In the genomic region with DNA sequence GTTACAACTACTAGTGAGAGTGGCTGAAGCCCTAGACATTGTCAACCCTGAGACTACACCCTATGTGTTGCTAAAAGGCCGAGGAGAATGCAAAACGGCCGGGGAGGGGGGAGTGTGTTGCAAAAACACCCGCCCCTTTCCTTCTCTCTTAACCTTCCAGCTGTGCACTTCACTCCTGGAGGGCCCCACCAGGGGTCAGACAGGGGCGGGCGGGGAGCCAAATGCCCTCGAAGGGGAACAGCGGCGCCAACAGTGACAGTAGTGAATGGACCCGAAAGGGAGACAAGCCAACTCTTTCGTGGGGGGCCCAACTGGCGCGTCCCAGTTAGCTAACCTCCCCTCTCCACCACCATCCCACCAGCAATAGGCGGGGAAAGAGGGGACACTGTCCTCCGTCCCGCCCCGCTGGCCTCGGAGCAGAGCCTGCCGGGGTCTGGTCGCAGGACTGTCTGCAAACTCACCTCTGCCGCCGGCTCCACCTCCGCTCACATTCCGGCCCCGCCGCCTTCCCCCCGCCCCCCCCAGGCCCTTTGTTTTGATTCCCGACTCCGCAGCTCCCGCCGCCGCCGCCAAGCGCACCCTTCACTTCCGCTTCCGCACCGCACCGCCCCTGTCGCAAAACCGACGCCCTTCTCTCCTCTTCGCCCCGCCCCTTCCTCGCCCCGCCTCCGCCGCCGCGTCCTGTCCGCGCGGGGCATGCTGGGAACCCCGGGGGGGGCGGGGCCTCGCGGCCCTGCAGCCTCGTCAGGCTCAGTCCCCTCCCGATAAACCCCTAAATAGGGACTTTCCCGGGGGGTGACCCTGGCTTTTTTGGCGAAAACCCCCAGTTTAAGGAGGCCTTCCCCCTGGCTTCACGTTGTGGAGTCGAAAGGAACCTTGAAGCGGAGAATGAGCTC, we compare ENCODE assay signal across 8 cellular contexts. TPM values are rescaled to one million over a fixed set of nuclear protein-coding genes. Genes with fewer than 3 reads are reported as not detected.
DNase-seq lines count a peak whose midpoint lies in the region; ATAC-seq, FAIRE-seq and TF ChIP-seq lines count a peak whose summit lies in the region.

A gene with protein sequence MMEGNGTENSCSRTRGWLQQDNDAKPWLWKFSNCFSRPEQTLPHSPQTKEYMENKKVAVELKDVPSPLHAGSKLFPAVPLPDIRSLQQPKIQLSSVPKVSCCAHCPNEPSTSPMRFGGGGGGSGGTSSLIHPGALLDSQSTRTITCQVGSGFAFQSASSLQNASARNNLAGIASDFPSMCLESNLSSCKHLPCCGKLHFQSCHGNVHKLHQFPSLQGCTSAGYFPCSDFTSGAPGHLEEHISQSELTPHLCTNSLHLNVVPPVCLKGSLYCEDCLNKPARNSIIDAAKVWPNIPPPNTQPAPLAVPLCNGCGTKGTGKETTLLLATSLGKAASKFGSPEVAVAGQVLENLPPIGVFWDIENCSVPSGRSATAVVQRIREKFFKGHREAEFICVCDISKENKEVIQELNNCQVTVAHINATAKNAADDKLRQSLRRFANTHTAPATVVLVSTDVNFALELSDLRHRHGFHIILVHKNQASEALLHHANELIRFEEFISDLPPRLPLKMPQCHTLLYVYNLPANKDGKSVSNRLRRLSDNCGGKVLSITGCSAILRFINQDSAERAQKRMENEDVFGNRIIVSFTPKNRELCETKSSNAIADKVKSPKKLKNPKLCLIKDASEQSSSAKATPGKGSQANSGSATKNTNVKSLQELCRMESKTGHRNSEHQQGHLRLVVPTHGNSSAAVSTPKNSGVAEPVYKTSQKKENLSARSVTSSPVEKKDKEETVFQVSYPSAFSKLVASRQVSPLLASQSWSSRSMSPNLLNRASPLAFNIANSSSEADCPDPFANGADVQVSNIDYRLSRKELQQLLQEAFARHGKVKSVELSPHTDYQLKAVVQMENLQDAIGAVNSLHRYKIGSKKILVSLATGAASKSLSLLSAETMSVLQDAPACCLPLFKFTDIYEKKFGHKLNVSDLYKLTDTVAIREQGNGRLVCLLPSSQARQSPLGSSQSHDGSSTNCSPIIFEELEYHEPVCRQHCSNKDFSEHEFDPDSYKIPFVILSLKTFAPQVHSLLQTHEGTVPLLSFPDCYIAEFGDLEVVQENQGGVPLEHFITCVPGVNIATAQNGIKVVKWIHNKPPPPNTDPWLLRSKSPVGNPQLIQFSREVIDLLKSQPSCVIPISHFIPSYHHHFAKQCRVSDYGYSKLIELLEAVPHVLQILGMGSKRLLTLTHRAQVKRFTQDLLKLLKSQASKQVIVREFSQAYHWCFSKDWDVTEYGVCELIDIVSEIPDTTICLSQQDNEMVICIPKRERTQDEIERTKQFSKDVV (N-terminal part only) (minus strand): TSS at position 598 of the 896 bp plus-strand sequence. CDS start 3,921 bp downstream, outside the sequence.

- no peaks in the 10 kb centered on the region for H3K27me3 Mint-ChIP-seq in Caco-2 (ENCODE audit: insufficient read depth, unreplicated experiment)
- H3K27me3 Mint-ChIP-seq in activated CD8-positive, alpha-beta memory T cell treated with anti-CD3 and anti-CD28 coated beads, Interleukin-2, amount 10 ng/mL, durations not matched to agents 7 days and 5 days: no peaks in the 10 kb centered on the region

- H3K36me3 ChIP-seq in Caco-2 (ENCODE audit: control insufficient read depth, insufficient read depth, low read length) (no peaks in the 10 kb centered on the region), HUES48 (ENCODE audit: control insufficient read depth, insufficient read depth, low read length) (peaks cover 15% of the 10 kb centered on the region), NT2/D1 (ENCODE audit: insufficient read depth, insufficient read length, low read length) (peaks cover 17% of the 10 kb centered on the region), H1 (ENCODE audit: control insufficient read depth in 2 of 4, insufficient read depth in 4 of 4, low read length in 3 of 4) (peaks cover 2 to 12% (median 5%) of the 10 kb centered on the region in 4 experiments; a peak in 5 of 8 replicates)

- peak within 1 kb of the TSS; percentile 76 for H2BK12ac ChIP-seq in H1 (ENCODE audit: low read depth, low read length)

- H3K4me1 Mint-ChIP-seq in Caco-2 (ENCODE audit: low read depth, unreplicated experiment): no peaks in the 10 kb centered on the region
- H3K4me1 Mint-ChIP-seq in activated CD8-positive, alpha-beta memory T cell treated with anti-CD3 and anti-CD28 coated beads, Interleukin-2, amount 10 ng/mL, durations not matched to agents 7 days and 5 days: peaks cover 50% of the 10 kb centered on the region

- peak within 1 kb of the TSS; percentile 79 to 85 for H3K4me2 ChIP-seq in H1 (ENCODE audit: insufficient read depth in 1 of 2, low read depth in 2 of 2, low read length in 2 of 2)

- no peak within 1 kb of the TSS for H3K14ac ChIP-seq in H1 (ENCODE audit: insufficient read length)

- H3K27ac Mint-ChIP-seq in Caco-2 (ENCODE audit: unreplicated experiment): peak within 1 kb of the TSS; percentile 92
- peak within 1 kb of the TSS; percentile 98 for H3K27ac Mint-ChIP-seq in activated CD8-positive, alpha-beta memory T cell treated with anti-CD3 and anti-CD28 coated beads, Interleukin-2, amount 10 ng/mL, durations not matched to agents 7 days and 5 days

- POLR2A ChIA-PET in Caco-2 (lab: Charles Lee) (interaction anchor here (0.5 to 1.0 kb wide), 9 partner anchors 9 to 51 kb away, joined by 3 to 9 read pairs (median 4); no protein-coding TSS in a partner anchor), H1 (lab: Charles Lee; ENCODE audit: partially characterized antibody) (interaction anchor here (0.7 to 1.4 kb wide), 6 partner anchors 8 to 92 kb away, joined by 3 to 4 read pairs (median 3); no protein-coding TSS in a partner anchor)

- peak within 1 kb of the TSS; percentile 88 for H3K18ac ChIP-seq in H1 (ENCODE audit: extremely low read depth, low read length)

- no peak for FAIRE-seq in H1 (lab: Jason Lieb, UNC)

- peak within 1 kb of the TSS; percentile 98 for H2AFZ ChIP-seq in H1 (ENCODE audit: low read length)

- TF ChIP-seq RAD21 in H1 (IDR thresholded peaks at IDR 0.05 in 1 of 2, conservative IDR thresholded peaks at IDR 0.05 in 1 of 2; ENCODE audit: low read depth in 2 of 2, low read length in 2 of 2): peak; percentile 19 to 43; a peak in 3 of 4 replicates

- BruUV-seq in Caco-2 (replicated peaks; lab: Mats Ljungman, UMichigan): no TSS peak

- H2BK20ac ChIP-seq in H1 (ENCODE audit: low read length): no peak within 1 kb of the TSS

- H2BK5ac ChIP-seq in H1 (ENCODE audit: low read depth, low read length): peak within 1 kb of the TSS; percentile 84; the same call in 1 of the 2 replicates

- peak; percentile 97 to 98 for DNase-seq in Caco-2
- peak; percentile 95 for DNase-seq in NT2/D1 (ENCODE audit: low read depth, low spot score)
- peak; percentile 99 for DNase-seq in activated CD8-positive, alpha-beta memory T cell treated with anti-CD3 and anti-CD28 coated beads, Interleukin-2, amount 10 ng/mL, durations not matched to agents 7 days and 5 days
- DNase-seq in H1 (ENCODE audit: low read depth in 1 of 2, low spot score in 2 of 2): peak; percentile 79 to 100
- peak; percentile 100 for DNase-seq in mesenteric fat pad (ENCODE audit: low spot score)
- peak; percentile 99 for DNase-seq in stimulated activated CD8-positive, alpha-beta memory T cell treated with anti-CD3 and anti-CD28 coated beads, Interleukin-15, amount 100 ng/mL, for 1 hour (ENCODE audit: low read depth)

- H3K9ac ChIP-seq in HUES48 (ENCODE audit: low read depth, low read length): peak within 1 kb of the TSS; percentile 94
- H3K9ac ChIP-seq in NT2/D1 (ENCODE audit: insufficient read length, low read depth): peak within 1 kb of the TSS; percentile 97
- H3K9ac ChIP-seq in H1 (replicated peaks in 1 of 4; ENCODE audit: extremely low read depth in 1 of 4, low read depth in 3 of 4, low read length in 3 of 4): peak within 1 kb of the TSS; percentile 76 to 93 (median 88)

- H3K23ac ChIP-seq in H1 (ENCODE audit: insufficient read length): no peak within 1 kb of the TSS

- no peaks in the 10 kb centered on the region for H3K9me3 Mint-ChIP-seq in Caco-2 (ENCODE audit: unreplicated experiment)
- H3K9me3 Mint-ChIP-seq in activated CD8-positive, alpha-beta memory T cell treated with anti-CD3 and anti-CD28 coated beads, Interleukin-2, amount 10 ng/mL, durations not matched to agents 7 days and 5 days (ENCODE audit: low read depth): no peaks in the 10 kb centered on the region

- H3K23me2 ChIP-seq in H1 (ENCODE audit: low read depth, low read length): no peaks in the 10 kb centered on the region

- peak within 1 kb of the TSS; percentile 85 for H3K4me3 Mint-ChIP-seq in Caco-2 (ENCODE audit: unreplicated experiment)
- H3K4me3 Mint-ChIP-seq in activated CD8-positive, alpha-beta memory T cell treated with anti-CD3 and anti-CD28 coated beads, Interleukin-2, amount 10 ng/mL, durations not matched to agents 7 days and 5 days: peak within 1 kb of the TSS; percentile 86

- H2AK5ac ChIP-seq in H1 (ENCODE audit: low read depth, low read length): no peak within 1 kb of the TSS

- H3K27me3 ChIP-seq in Caco-2 (replicated peaks; ENCODE audit: control insufficient read depth, insufficient read depth, low read length) (no peaks in the 10 kb centered on the region), HUES48 (ENCODE audit: control insufficient read depth, insufficient read depth, low read length) (no peaks in the 10 kb centered on the region), NT2/D1 (ENCODE audit: insufficient read depth, insufficient read length) (no peaks in the 10 kb centered on the region), H1 (replicated peaks in 1 of 4; ENCODE audit: control insufficient read depth in 3 of 4, extremely low read depth in 1 of 4, insufficient read depth in 3 of 4, low read length in 3 of 4) (no peaks in the 10 kb centered on the region)

- H3K79me2 ChIP-seq in H1 (ENCODE audit: control insufficient read depth in 1 of 2, insufficient read depth in 2 of 2, low read length in 2 of 2): peaks cover 5 to 28% of the 10 kb centered on the region in 2 experiments

- no peaks in the 10 kb centered on the region for H3K9me3 ChIP-seq in Caco-2
- H3K9me3 ChIP-seq in HUES48 (ENCODE audit: control insufficient read depth, insufficient read depth, low read length): no peaks in the 10 kb centered on the region
- no peaks in the 10 kb centered on the region for H3K9me3 ChIP-seq in NT2/D1 (ENCODE audit: insufficient read depth, low read length)
- H3K9me3 ChIP-seq in H1 (ENCODE audit: insufficient read depth in 2 of 2, low read depth in 1 of 2, low read length in 1 of 2): no peaks in the 10 kb centered on the region

- ATAC-seq in GM21390 (IDR thresholded peaks at IDR 0.05; ENCODE audit: unreplicated experiment): peak; percentile 54
- ATAC-seq in activated CD8-positive, alpha-beta memory T cell treated with anti-CD3 and anti-CD28 coated beads, Interleukin-2, amount 10 ng/mL, durations not matched to agents 7 days and 5 days: peak; percentile 81

- peak within 1 kb of the TSS; percentile 89 for H3K56ac ChIP-seq in H1 (replicated peaks; ENCODE audit: insufficient read length, low read depth, low read length)

- H2BK120ac ChIP-seq in H1 (replicated peaks; ENCODE audit: low read depth, low read length): no peak within 1 kb of the TSS

- H4K8ac ChIP-seq in H1 (ENCODE audit: extremely low read depth, insufficient read depth, low read length): peak within 1 kb of the TSS; percentile 94

- intact Hi-C loops in Caco-2 (cut with micrococcal nuclease; ENCODE audit: unreplicated experiment): loop anchor here (1.0 to 10.0 kb wide), 2 partner anchors 14 to 108 kb away; no protein-coding TSS in a partner anchor

- H4K20me1 ChIP-seq in H1 (replicated peaks in 1 of 2; ENCODE audit: control insufficient read depth in 1 of 2, insufficient read depth in 2 of 2, low read length in 2 of 2): no peaks in the 10 kb centered on the region

- H3K4me3 ChIP-seq in Caco-2 (ENCODE audit: low read depth, low read length) (peak within 1 kb of the TSS; percentile 74), HUES48 (ENCODE audit: low read depth, low read length) (peak within 1 kb of the TSS; percentile 97), NT2/D1 (ENCODE audit: insufficient read length, low read depth) (peak within 1 kb of the TSS; percentile 84), H1 (ENCODE audit: extremely low read depth in 1 of 4, insufficient read depth in 2 of 4, low read depth in 3 of 4, low read length in 4 of 4) (peak within 1 kb of the TSS; percentile 85 to 97 (median 91))

- H3K79me1 ChIP-seq in H1 (ENCODE audit: low read depth, low read length): no peaks in the 10 kb centered on the region

- peaks cover 17% of the 10 kb centered on the region for H3K4me1 ChIP-seq in Caco-2
- H3K4me1 ChIP-seq in HUES48 (ENCODE audit: control insufficient read depth, insufficient read depth, low read length): peaks cover 11% of the 10 kb centered on the region
- H3K4me1 ChIP-seq in NT2/D1 (ENCODE audit: insufficient read depth, insufficient read length): no peaks in the 10 kb centered on the region
- peaks cover 0 to 8% (median 2%) of the 10 kb centered on the region in 4 experiments; a peak in 3 of 7 replicates for H3K4me1 ChIP-seq in H1 (replicated peaks in 1 of 4; ENCODE audit: control insufficient read depth in 3 of 4, insufficient read depth in 4 of 4, low read length in 3 of 4)

- peak within 1 kb of the TSS; percentile 95 for H4K5ac ChIP-seq in H1 (ENCODE audit: insufficient read length, low read depth, low read length)

- H3K4ac ChIP-seq in H1 (replicated peaks; ENCODE audit: insufficient read length, low read depth, low read length): peak within 1 kb of the TSS; percentile 49

- 2% methylated on average over 28 of the region's 63 CpGs; no CpG with 5 or more reads in 1 of the 2 experiments for WGBS in H1 (ENCODE audit: extremely low coverage in 1 of 2, insufficient coverage in 1 of 2, insufficient read length in 1 of 2, insufficient replicate concordance in 2 of 2, low coverage in 1 of 2, low lambda C conversion rate in 2 of 2, missing lambda C conversion rate in 1 of 2), 2 experiments

- peak within 1 kb of the TSS; percentile 93 for H4K91ac ChIP-seq in H1 (replicated peaks; ENCODE audit: insufficient read length, low read length)

- peaks cover 10% of the 10 kb centered on the region for H3K36me3 Mint-ChIP-seq in Caco-2 (ENCODE audit: insufficient read depth, unreplicated experiment)
- H3K36me3 Mint-ChIP-seq in activated CD8-positive, alpha-beta memory T cell treated with anti-CD3 and anti-CD28 coated beads, Interleukin-2, amount 10 ng/mL, durations not matched to agents 7 days and 5 days: peaks cover 18% of the 10 kb centered on the region

- no peak for TF ChIP-seq EP300 in H1 (IDR thresholded peaks at IDR 0.05; ENCODE audit: borderline replicate concordance in 1 of 2, low read depth in 2 of 2, low read length in 2 of 2)

- CTCF ChIA-PET in Caco-2 (lab: Charles Lee) (interaction anchor here (0.6 to 1.7 kb wide), 12 partner anchors 13 to 314 kb away, joined by 3 to 15 read pairs (median 4); no protein-coding TSS in a partner anchor), H1 (lab: Charles Lee; ENCODE audit: partially characterized antibody) (interaction anchor here (0.6 to 1.5 kb wide), 10 partner anchors 10 to 606 kb away, joined by 3 to 4 read pairs (median 3); no protein-coding TSS in a partner anchor)
- CTCF ChIA-PET in activated CD8-positive, alpha-beta memory T cell treated with anti-CD3 and anti-CD28 coated beads, Interleukin-2, amount 10 ng/mL, durations not matched to agents 7 days and 5 days (lab: Charles Lee): interaction anchor here (0.5 to 2.4 kb wide), 22 partner anchors 9 to 226 kb away, joined by 3 to 11 read pairs (median 3); no protein-coding TSS in a partner anchor

- no peak within 1 kb of the TSS for H2BK15ac ChIP-seq in H1 (ENCODE audit: low read length)

- peak; percentile 86 to 91 for TF ChIP-seq POLR2A in H1 (IDR thresholded peaks at IDR 0.05; ENCODE audit: control extremely low read depth in 1 of 2, low read depth in 2 of 2, low read length in 2 of 2)

- peak within 1 kb of the TSS; percentile 99 for H3K27ac ChIP-seq in HUES48 (ENCODE audit: low read depth, low read length)
- H3K27ac ChIP-seq in H1 (ENCODE audit: low read depth, low read length): peak within 1 kb of the TSS; percentile 78

- TF ChIP-seq CTCF in Caco-2 (IDR thresholded peaks at IDR 0.05; ENCODE audit: insufficient read depth in 1 of 2, low read depth in 1 of 2, low read length in 1 of 2, severe bottlenecking in 1 of 2, unreplicated experiment in 1 of 2) (peak; percentile 62 to 85), H1 (IDR thresholded peaks at IDR 0.05; ENCODE audit: control extremely low read depth in 1 of 3, insufficient read depth in 1 of 3, low read depth in 1 of 3, low read length in 3 of 3) (peak in 2 of 3 experiments; percentile 21 to 43; a peak in 3 of 4 replicates)

RNA-seq across cellular contexts. Expression of the gene that starts here (rescaled TPM):
- total RNA-seq in Caco-2 (2022) (20.2 and 22.3 TPM in 2 replicates), mesenteric fat pad (51.4 TPM)
- total RNA-seq in activated CD8-positive, alpha-beta memory T cell treated with anti-CD3 and anti-CD28 coated beads, Interleukin-2, amount 10 ng/mL, durations not matched to agents 7 days and 5 days: 10 to 100 TPM; 67.7 to 75.3 TPM
- total RNA-seq in H1 (2021; fragmentation: NEBNext Ultra II Directional; extraction: Animal tissue kit (Norgen Biotek cat#: 25700)): 25.8 and 31.4 TPM in 2 replicates
- 5.0 and 5.6 TPM in 2 replicates for polyA plus RNA-seq in H1 (2011; rRNA removed)
- 5.2 TPM for polyA plus RNA-seq in H1 (2011; cell fraction: cytosol; rRNA removed)
- polyA plus RNA-seq in H1 (2011; cell fraction: nucleus; rRNA removed): 18.5 TPM
- 7.1 to 10.5 TPM (median 8.5 TPM) in 4 replicates for polyA plus RNA-seq in H1 (2012, experiment 1 of 2)
- polyA plus RNA-seq in H1 (2012, experiment 2 of 2): 0.52 TPM
- polyA plus RNA-seq in H1 (2013, experiment 1 of 2): 8.6 TPM
- polyA plus RNA-seq in H1 (2013, experiment 2 of 2): 8.5 TPM
- 17.0 and 23.5 TPM in 2 replicates for polyA minus RNA-seq in H1 (2011; rRNA and poly(A)+ RNA removed)
- 7.2 TPM for polyA minus RNA-seq in H1 (2011; cell fraction: cytosol; rRNA and poly(A)+ RNA removed)
- 32.6 TPM for polyA minus RNA-seq in H1 (2011; cell fraction: nucleus; rRNA and poly(A)+ RNA removed)

Comparison
In these comparisons a context has a peak if more than half of its experiments do, and no peak if none do; other contexts are left out.
1. Peak in every context shown above with its lines: DNase-seq, ATAC-seq, H3K4me3 ChIP-seq and H3K27ac ChIP-seq.